ENCODE assay signal across 1 cellular context in the genomic region with DNA sequence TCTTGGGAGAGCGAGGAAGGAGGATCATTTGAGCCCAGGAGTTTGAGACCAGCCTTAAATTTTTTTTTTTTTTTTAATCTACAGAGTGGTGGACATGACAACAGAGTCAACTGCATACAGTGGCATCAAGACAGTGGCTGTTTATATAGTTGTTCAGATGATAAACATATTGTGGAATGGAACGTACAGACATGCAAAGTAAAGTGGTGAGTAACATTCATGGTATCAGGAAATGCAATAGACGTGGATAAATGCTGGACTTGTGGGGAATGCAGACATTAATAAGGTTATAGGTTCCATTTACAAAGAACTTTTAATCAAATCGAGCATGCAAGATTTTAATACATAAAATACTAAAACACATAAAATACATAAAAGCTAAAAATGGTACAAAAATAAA.
TF ChIP-seq lines count a peak whose summit lies in the region.

No MANE protein-coding gene starts in this region.

TF ChIP-seq in HepG2, 621 proteins besides CTCF, POLR2A, EP300 and RAD21:
- peak; percentile 42; the same call in 1 of the 2 replicates for TF ChIP-seq POLR2AphosphoS5 (IDR thresholded peaks at IDR 0.05; ENCODE audit: low read depth, low read length)
- TF ChIP-seq, protein P1, sequence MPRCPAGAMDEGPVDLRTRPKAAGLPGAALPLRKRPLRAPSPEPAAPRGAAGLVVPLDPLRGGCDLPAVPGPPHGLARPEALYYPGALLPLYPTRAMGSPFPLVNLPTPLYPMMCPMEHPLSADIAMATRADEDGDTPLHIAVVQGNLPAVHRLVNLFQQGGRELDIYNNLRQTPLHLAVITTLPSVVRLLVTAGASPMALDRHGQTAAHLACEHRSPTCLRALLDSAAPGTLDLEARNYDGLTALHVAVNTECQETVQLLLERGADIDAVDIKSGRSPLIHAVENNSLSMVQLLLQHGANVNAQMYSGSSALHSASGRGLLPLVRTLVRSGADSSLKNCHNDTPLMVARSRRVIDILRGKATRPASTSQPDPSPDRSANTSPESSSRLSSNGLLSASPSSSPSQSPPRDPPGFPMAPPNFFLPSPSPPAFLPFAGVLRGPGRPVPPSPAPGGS (CRISPR knock-in tag; IDR thresholded peaks at IDR 0.05) = no peak
